ENCODE assay signal across 24 cellular contexts in the genomic region with DNA sequence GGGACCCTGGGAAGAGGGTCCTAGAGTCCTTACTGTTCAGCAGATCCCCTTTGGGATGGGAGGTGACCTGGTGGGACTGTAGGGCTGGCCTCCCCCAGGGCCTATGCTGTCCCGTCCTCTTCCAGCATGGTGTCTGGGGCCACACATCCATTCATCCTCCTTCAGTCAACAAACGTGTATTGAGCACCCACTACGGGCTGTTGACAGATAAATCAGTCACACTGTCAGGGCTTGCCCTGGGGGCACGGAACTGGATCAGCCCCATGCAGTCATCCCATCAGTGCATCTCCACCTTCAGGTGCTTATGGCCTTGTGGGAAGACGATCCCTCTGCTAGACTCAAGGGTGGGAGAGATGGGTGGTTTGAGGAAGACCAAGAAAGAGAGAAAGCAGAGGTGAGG.
"Had no signal": no experiment of that assay in that cellular context is flagged by ENCODE, and none has a peak within 500 bp of the region (broad histone marks: within the 10 kb centered on the region; RNA-seq: fewer than 3 reads in every experiment).

No MANE protein-coding gene starts in this region.

- H3K4me3 ChIP-seq: dorsolateral prefrontal cortex, esophagus muscularis mucosa, gastroesophageal sphincter, left ventricle myocardium inferior, lung, prostate gland, right lobe of liver, stomach, thoracic aorta, transverse colon had no signal

- H3K9me3 Mint-ChIP-seq: natural killer cell treated with Interleukin-12 subunit alpha and Interleukin-12 subunit beta and Interleukin-15 and Interleukin-18, amount 100 ng/mL, for 72 hours had no signal

- H3K4me3 Mint-ChIP-seq: natural killer cell treated with Interleukin-12 subunit alpha and Interleukin-12 subunit beta and Interleukin-15 and Interleukin-18, amount 100 ng/mL, for 72 hours; stimulated activated naive B cell treated with anti-CD40 and anti-IgM and Interleukin-4, amounts not matched to agents 10 μg/mL and 1 μg/mL and 100 μg/mL, for 72 hours had no signal

- H3K79me2 ChIP-seq: parathyroid adenoma had no signal

- H3K27ac ChIP-seq: dorsolateral prefrontal cortex, epithelial cell of prostate, esophagus muscularis mucosa, gastroesophageal sphincter, left ventricle myocardium inferior, parathyroid adenoma, prostate gland, stomach, transverse colon had no signal

- H3K9ac ChIP-seq: parathyroid adenoma had no signal

- H3K4me1 Mint-ChIP-seq: stimulated activated naive B cell treated with anti-CD40 and anti-IgM and Interleukin-4, amounts not matched to agents 10 μg/mL and 1 μg/mL and 100 μg/mL, for 72 hours had no signal

- H3K36me3 Mint-ChIP-seq: natural killer cell treated with Interleukin-12 subunit alpha and Interleukin-12 subunit beta and Interleukin-15 and Interleukin-18, amount 100 ng/mL, for 72 hours had no signal

- DNase-seq: cortex of kidney; dorsolateral prefrontal cortex; effector CD8-positive, alpha-beta T cell; glutamatergic neuron; islet precursor cell; left ventricle myocardium inferior; mesenchymal stem cell; midbrain; stimulated activated CD4-positive, alpha-beta T cell treated with anti-CD3 and anti-CD28 coated beads, Interleukin-15, amount 100 ng/mL, for 24 hours; stimulated activated CD4-positive, alpha-beta T cell treated with anti-CD3 and anti-CD28 coated beads, Interleukin-1b, Interleukin-23, amount 100 ng/mL, for 48 hours; stimulated activated CD4-positive, alpha-beta T cell treated with anti-CD3 and anti-CD28 coated beads, Interleukin-4, amount 100 ng/mL, for 24 hours; stimulated activated naive B cell treated with anti-CD40 and anti-IgM and Interleukin-4, amounts not matched to agents 10 μg/mL and 1 μg/mL and 100 μg/mL, for 72 hours; stomach; substantia nigra; transverse colon had no signal

- H3K4me1 ChIP-seq: parathyroid adenoma, prostate gland had no signal

- H3K27ac Mint-ChIP-seq: natural killer cell treated with Interleukin-12 subunit alpha and Interleukin-12 subunit beta and Interleukin-15 and Interleukin-18, amount 100 ng/mL, for 72 hours; stimulated activated naive B cell treated with anti-CD40 and anti-IgM and Interleukin-4, amounts not matched to agents 10 μg/mL and 1 μg/mL and 100 μg/mL, for 72 hours had no signal

- ATAC-seq: gastroesophageal sphincter; right lobe of liver; stimulated activated naive B cell treated with anti-CD40 and anti-IgM and Interleukin-4, amounts not matched to agents 10 μg/mL and 1 μg/mL and 100 μg/mL, for 72 hours had no signal

- H3K27me3 ChIP-seq: dorsolateral prefrontal cortex, gastroesophageal sphincter, right lobe of liver, stomach, transverse colon had no signal

- H3K36me3 ChIP-seq: esophagus muscularis mucosa, gastroesophageal sphincter, prostate gland, right lobe of liver, stomach, thoracic aorta, transverse colon had no signal

- H3K9me3 ChIP-seq: prostate gland, thoracic aorta had no signal

- H2AFZ ChIP-seq: parathyroid adenoma had no signal
